ENCODE assay signal across 16 cellular contexts in the genomic region with DNA sequence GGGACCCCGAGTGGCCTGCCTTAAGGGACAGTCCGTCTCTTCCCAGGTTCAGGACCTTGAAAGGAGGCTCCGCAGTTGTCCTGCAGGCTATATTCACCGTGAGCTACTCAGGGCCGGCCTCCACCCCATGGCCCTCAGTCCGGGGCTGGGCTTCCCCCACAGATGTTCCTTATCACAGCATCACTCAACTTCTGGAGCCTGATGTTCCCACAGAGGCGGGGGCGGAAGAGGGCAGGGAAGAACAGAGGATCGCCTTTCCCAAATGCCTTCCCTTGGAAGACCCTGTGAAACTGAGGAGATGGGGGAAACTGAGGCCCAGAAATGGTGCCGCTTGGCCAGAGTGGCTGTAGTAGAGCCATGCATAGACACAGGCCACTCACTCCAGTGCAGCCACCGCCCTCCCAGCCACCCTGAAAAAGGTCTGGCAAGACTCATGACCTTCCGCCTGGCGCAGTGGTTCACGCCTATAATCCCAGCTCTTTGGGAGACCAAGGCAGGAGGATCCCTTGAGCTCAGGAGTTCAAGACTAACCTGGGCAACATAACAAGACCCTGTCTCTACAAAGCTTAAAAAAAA. TPM values are rescaled to one million over a fixed set of nuclear protein-coding genes. Genes with fewer than 3 reads are reported as not detected.
A peak's percentile ranks its signal among the peaks of the same experiment; 100 is the strongest.
DNase-seq lines count a peak whose midpoint lies in the region; ATAC-seq, FAIRE-seq and TF ChIP-seq lines count a peak whose summit lies in the region.
"Had no signal": no experiment of that assay in that cellular context is flagged by ENCODE, and none has a peak within 500 bp of the region (broad histone marks: within the 10 kb centered on the region; RNA-seq: fewer than 3 reads in every experiment).

No MANE protein-coding gene starts in this region.

- FAIRE-seq in HepG2 (lab: Jason Lieb, UNC) (no peak), urothelium cell line (lab: Jason Lieb, UNC) (no peak)
- FAIRE-seq: D721Med had no signal

- H3K9ac ChIP-seq in HepG2 (ENCODE audit: insufficient read depth, low read depth, low read length) (no peak overlapping the region), fibroblast of lung (ENCODE audit: insufficient read depth, low read length) (no peak overlapping the region)

- ATAC-seq in HepG2 (peak; percentile 10), right lobe of liver (no peak), upper lobe of right lung (peak; percentile 55)
- no peak for ATAC-seq in stimulated activated memory B cell treated with anti-CD40 and anti-IgM and Interleukin-4, amounts not matched to agents 10 μg/mL and 1 μg/mL and 100 μg/mL, for 72 hours

- H3K4me2 ChIP-seq in HepG2 (ENCODE audit: low read depth, low read length) (no peak overlapping the region), fibroblast of lung (ENCODE audit: extremely low read depth, insufficient read depth, low read length) (no peak overlapping the region)
- H3K4me2 ChIP-seq: GM23338 had no signal

- no peak overlapping the region for H3K4me3 Mint-ChIP-seq in stimulated activated memory B cell treated with anti-CD40 and anti-IgM and Interleukin-4, amounts not matched to agents 10 μg/mL and 1 μg/mL and 100 μg/mL, for 72 hours
- H3K4me3 Mint-ChIP-seq: CD4-positive, alpha-beta T cell; GM23338 had no signal

- H3K4me1 ChIP-seq in HepG2 (ENCODE audit: insufficient read depth, low read length), result peaks cover 23% of the 10 kb centered on the region
- H3K4me1 ChIP-seq in right lobe of liver, result no peaks in the 10 kb centered on the region
- H3K4me1 ChIP-seq in fibroblast of lung (ENCODE audit: control insufficient read depth, extremely low read depth, insufficient read depth, low read length), result peaks cover 5% of the 10 kb centered on the region
- no peaks in the 10 kb centered on the region for H3K4me1 ChIP-seq in upper lobe of right lung
- H3K4me1 ChIP-seq: Peyer's patch had no signal

- DNase-seq in HepG2 (ENCODE audit: low spot score) (no peak), right lobe of liver (no peak), fibroblast of lung (ENCODE audit: low read depth in 2 of 2) (peak in 1 of 2 donors; percentile 90), left kidney (ENCODE audit: low read depth, low spot score) (peak; percentile 50), upper lobe of right lung (no peak), urothelium cell line (ENCODE audit: low spot score) (no peak)
- DNase-seq in NK-92 treated with Interleukin-12 subunit alpha and Interleukin-12 subunit beta, amount 100 ng/mL, for 24 hours (lab: John Stamatoyannopoulos, UW), result no peak
- DNase-seq: NCI-H1694 treated with DMSO at 0.1 percent for 48 hours had no signal

- peaks cover 8% of the 10 kb centered on the region for H3K27me3 Mint-ChIP-seq in stimulated activated memory B cell treated with anti-CD40 and anti-IgM and Interleukin-4, amounts not matched to agents 10 μg/mL and 1 μg/mL and 100 μg/mL, for 72 hours
- H3K27me3 Mint-ChIP-seq: CD4-positive, alpha-beta T cell had no signal

- H3K36me3 ChIP-seq in HepG2 (replicated peaks in 1 of 2; ENCODE audit: control insufficient read depth in 1 of 2, insufficient read depth in 2 of 2, low read length in 2 of 2) (no peaks in the 10 kb centered on the region), right lobe of liver (no peaks in the 10 kb centered on the region), fibroblast of lung (ENCODE audit: control insufficient read depth, insufficient read depth, low read length) (no peaks in the 10 kb centered on the region), upper lobe of right lung (no peaks in the 10 kb centered on the region)
- H3K36me3 ChIP-seq: MG63, Peyer's patch had no signal

- H3K79me2 ChIP-seq in HepG2 (ENCODE audit: insufficient read depth, low read length) (no peaks in the 10 kb centered on the region), fibroblast of lung (ENCODE audit: control insufficient read depth, insufficient read depth, low read length) (no peaks in the 10 kb centered on the region)

- TF ChIP-seq EP300 in HepG2 (IDR thresholded peaks at IDR 0.05; ENCODE audit: low read depth in 2 of 2, low read length in 2 of 2) (no peak), HepG2 (CRISPR knock-in tag; IDR thresholded peaks at IDR 0.05; ENCODE audit: borderline replicate concordance) (no peak)

- CTCF ChIA-PET in HepG2 (lab: Yijun Ruan, JAX; ENCODE audit: low intra/inter-chr PET ratio, low total read pairs), result interaction anchor here (1.1 to 3.1 kb wide), 2 partner anchors 28 to 90 kb away, joined by 4 to 35 read pairs; a partner anchor contains a TSS

- intact Hi-C loops in HepG2 (cut with micrococcal nuclease; ENCODE audit: unreplicated experiment) (no loop called here), right lobe of liver (cut with DNase I) (no loop called here), upper lobe of right lung (cut with DNase I) (no loop called here)

- H3K4me1 Mint-ChIP-seq in stimulated activated memory B cell treated with anti-CD40 and anti-IgM and Interleukin-4, amounts not matched to agents 10 μg/mL and 1 μg/mL and 100 μg/mL, for 72 hours, result no peaks in the 10 kb centered on the region

- TF ChIP-seq RAD21 in HepG2 (CRISPR knock-in tag; IDR thresholded peaks at IDR 0.05), result no peak

- no peaks in the 10 kb centered on the region for H4K20me1 ChIP-seq in HepG2 (ENCODE audit: insufficient read depth, low read length)
- H4K20me1 ChIP-seq in fibroblast of lung (ENCODE audit: control insufficient read depth, extremely low read depth, insufficient read depth, low read length), result no peaks in the 10 kb centered on the region

- no TSS peak for BruUV-seq in HepG2 (replicated peaks; lab: Mats Ljungman, UMichigan)

- H3K9me3 Mint-ChIP-seq in stimulated activated memory B cell treated with anti-CD40 and anti-IgM and Interleukin-4, amounts not matched to agents 10 μg/mL and 1 μg/mL and 100 μg/mL, for 72 hours, result no peaks in the 10 kb centered on the region
- H3K9me3 Mint-ChIP-seq: CD4-positive, alpha-beta T cell; GM23338 had no signal

- H2AFZ ChIP-seq in HepG2 (ENCODE audit: low read length), result no peak overlapping the region
- peak overlapping the region; percentile 25 for H2AFZ ChIP-seq in fibroblast of lung (ENCODE audit: low read length)
- H2AFZ ChIP-seq: GM23338 had no signal

- H3K27ac ChIP-seq in HepG2 (ENCODE audit: extremely low read length, insufficient read depth, low read length) (no peak overlapping the region), right lobe of liver (no peak overlapping the region), fibroblast of lung (ENCODE audit: insufficient read depth, low read length) (no peak overlapping the region), upper lobe of right lung (peak overlapping the region; percentile 55)
- H3K27ac ChIP-seq: Peyer's patch had no signal

- in situ Hi-C loops in HepG2 (cut with HindIII; ENCODE audit: extremely low pct_ligation_motif_present, low pct_unique_long_range_greater_than_20kb), result loop anchor here (5.0 kb wide), 1 partner anchor 89 kb away; a partner anchor contains a TSS

- POLR2A ChIA-PET in HepG2 (lab: Yijun Ruan, JAX), result interaction anchor here (0.7 to 4.2 kb wide), 17 partner anchors 25 to 105 kb away, joined by 3 to 90 read pairs (median 6); a partner anchor contains a TSS

- no peak overlapping the region for H3K4me3 ChIP-seq in HepG2 (replicated peaks in 1 of 3; ENCODE audit: insufficient read depth in 1 of 3, low read depth in 2 of 3, low read length in 3 of 3)
- no peak overlapping the region for H3K4me3 ChIP-seq in right lobe of liver
- H3K4me3 ChIP-seq in fibroblast of lung (replicated peaks in 1 of 4; ENCODE audit: control extremely low read depth in 1 of 4, insufficient read depth in 1 of 4, low read depth in 3 of 4, low read length in 4 of 4), result no peak overlapping the region
- no peak overlapping the region for H3K4me3 ChIP-seq in upper lobe of right lung
- H3K4me3 ChIP-seq: GM23338, MG63, Peyer's patch had no signal

- no peaks in the 10 kb centered on the region for H3K36me3 Mint-ChIP-seq in stimulated activated memory B cell treated with anti-CD40 and anti-IgM and Interleukin-4, amounts not matched to agents 10 μg/mL and 1 μg/mL and 100 μg/mL, for 72 hours

- H3K9me3 ChIP-seq in HepG2 (ENCODE audit: low read length), result no peaks in the 10 kb centered on the region
- no peaks in the 10 kb centered on the region for H3K9me3 ChIP-seq in right lobe of liver
- H3K9me3 ChIP-seq in fibroblast of lung (ENCODE audit: control insufficient read depth, insufficient read depth, low read depth, low read length), result no peaks in the 10 kb centered on the region
- H3K9me3 ChIP-seq in upper lobe of right lung, result no peaks in the 10 kb centered on the region
- H3K9me3 ChIP-seq: MG63, Peyer's patch had no signal

- H3K27ac Mint-ChIP-seq in stimulated activated memory B cell treated with anti-CD40 and anti-IgM and Interleukin-4, amounts not matched to agents 10 μg/mL and 1 μg/mL and 100 μg/mL, for 72 hours, result no peak overlapping the region
- H3K27ac Mint-ChIP-seq: CD4-positive, alpha-beta T cell; GM23338 had no signal

- TF ChIP-seq POLR2A in HepG2 (IDR thresholded peaks at IDR 0.05; ENCODE audit: insufficient read depth in 1 of 2, low read depth in 2 of 2, low read length in 2 of 2) (no peak), right lobe of liver (IDR thresholded peaks at IDR 0.05) (no peak)

- WGBS in HepG2 (ENCODE audit: low lambda C conversion rate), result 71% methylated on average over 14 of the region's 14 CpGs
- 93% methylated on average over 7 of the region's 14 CpGs for WGBS in right lobe of liver (ENCODE audit: insufficient coverage, low coverage, low lambda C conversion rate, missing lambda C conversion rate)

- TF ChIP-seq CTCF in HepG2 (CRISPR knock-in tag; IDR thresholded peaks at IDR 0.05) (no peak), right lobe of liver (IDR thresholded peaks at IDR 0.05) (no peak), fibroblast of lung (conservative IDR thresholded peaks at IDR 0.05 in 1 of 2, IDR thresholded peaks at IDR 0.05 in 1 of 2; ENCODE audit: low read depth in 1 of 2, low read length in 2 of 2) (no peak), upper lobe of right lung (IDR thresholded peaks at IDR 0.05) (no peak)

- H3K27me3 ChIP-seq in HepG2 (ENCODE audit: control insufficient read depth in 1 of 2, insufficient read depth in 2 of 2, low read length in 2 of 2) (peaks cover 2 to 6% of the 10 kb centered on the region in 2 experiments; a peak in 2 of 5 replicates), right lobe of liver (no peaks in the 10 kb centered on the region), fibroblast of lung (ENCODE audit: control insufficient read depth, insufficient read depth, low read length) (no peaks in the 10 kb centered on the region), upper lobe of right lung (peaks cover 4% of the 10 kb centered on the region)
- H3K27me3 ChIP-seq: MG63, Peyer's patch had no signal

RNA-seq across cellular contexts. Expression of a gene that starts 4.3 kb away (rescaled TPM):
- total RNA-seq in HepG2 (2016; rRNA removed; fragmentation: Illumina TruSeq; extraction: Trizol) (not detected in 2 replicates), right lobe of liver (not detected), fibroblast of lung (not detected in 2 replicates), upper lobe of right lung (19.1 TPM)
- total RNA-seq in HepG2 (2016; cell fraction: cytosol; rRNA removed; fragmentation: Illumina TruSeq; extraction: Trizol; ENCODE audit: low read depth), result not detected in 2 replicates
- not detected in 2 replicates for total RNA-seq in HepG2 (2016; cell fraction: insoluble cytoplasmic fraction; rRNA removed; fragmentation: Illumina TruSeq; extraction: Trizol)
- not detected in 2 replicates for total RNA-seq in HepG2 (2016; cell fraction: membrane; rRNA removed; fragmentation: Illumina TruSeq; extraction: Trizol)
- total RNA-seq in HepG2 (2016; cell fraction: nucleus; rRNA removed; fragmentation: Illumina TruSeq; extraction: Trizol), result not detected in 2 replicates
- polyA plus RNA-seq in HepG2 (2011; rRNA removed) (0.74 and 1.1 TPM in 2 replicates), fibroblast of lung (not detected in 2 replicates)
- polyA plus RNA-seq in HepG2 (2011; cell fraction: cytosol; rRNA removed), result 0.97 and 1.4 TPM in 2 replicates
- polyA plus RNA-seq in HepG2 (2011; cell fraction: nucleus; rRNA removed), result 0.31 TPM in 1 of 2 replicates, not detected in the other
- polyA plus RNA-seq in HepG2 (2012), result 0.61 and 0.68 TPM in 2 replicates
- polyA plus RNA-seq in HepG2 (2016; cell fraction: cytosol; fragmentation: Illumina TruSeq; extraction: Trizol; ENCODE audit: low read depth), result not detected in 2 replicates
- polyA plus RNA-seq in HepG2 (2016; cell fraction: insoluble cytoplasmic fraction; fragmentation: Illumina TruSeq; extraction: Trizol; ENCODE audit: low read depth), result not detected in 2 replicates
- polyA plus RNA-seq in HepG2 (2016; cell fraction: membrane; fragmentation: Illumina TruSeq; extraction: Trizol; ENCODE audit: low read depth), result not detected in 2 replicates
- polyA plus RNA-seq in HepG2 (2016; cell fraction: nucleus; fragmentation: Illumina TruSeq; extraction: Trizol; ENCODE audit: insufficient read depth, low read depth), result not detected in 2 replicates
- polyA minus RNA-seq in HepG2 (2011; rRNA and poly(A)+ RNA removed; ENCODE audit: low replicate concordance), result not detected in 2 replicates
- not detected in 2 replicates for polyA minus RNA-seq in HepG2 (2011; cell fraction: cytosol; rRNA and poly(A)+ RNA removed)
- not detected in 2 replicates for polyA minus RNA-seq in HepG2 (2011; cell fraction: nucleus; rRNA and poly(A)+ RNA removed)
- not detected in 2 replicates for polyA plus RNA-seq in fibroblast of lung (2012)
- not detected in 2 replicates for polyA minus RNA-seq in fibroblast of lung (ENCODE audit: low replicate concordance)
- total RNA-seq: A673; CD4-positive, alpha-beta T cell; Daoy; GM23338 had no signal

RNA-seq across cellular contexts. Expression of a gene that starts 28.3 kb away (rescaled TPM):
- 315 and 419 TPM in 2 replicates for total RNA-seq in HepG2 (2016; rRNA removed; fragmentation: Illumina TruSeq; extraction: Trizol)
- 421 and 422 TPM in 2 replicates for total RNA-seq in HepG2 (2016; cell fraction: cytosol; rRNA removed; fragmentation: Illumina TruSeq; extraction: Trizol; ENCODE audit: low read depth)
- 297 and 421 TPM in 2 replicates for total RNA-seq in HepG2 (2016; cell fraction: insoluble cytoplasmic fraction; rRNA removed; fragmentation: Illumina TruSeq; extraction: Trizol)
- total RNA-seq in HepG2 (2016; cell fraction: membrane; rRNA removed; fragmentation: Illumina TruSeq; extraction: Trizol), result 329 and 339 TPM in 2 replicates
- 273 and 295 TPM in 2 replicates for total RNA-seq in HepG2 (2016; cell fraction: nucleus; rRNA removed; fragmentation: Illumina TruSeq; extraction: Trizol)
- 258 and 320 TPM in 2 replicates for polyA plus RNA-seq in HepG2 (2011; rRNA removed)
- polyA plus RNA-seq in HepG2 (2011; cell fraction: cytosol; rRNA removed), result 494 and 1,223 TPM in 2 replicates
- 541 and 1,398 TPM in 2 replicates for polyA plus RNA-seq in HepG2 (2011; cell fraction: nucleus; rRNA removed)
- 119 and 147 TPM in 2 replicates for polyA plus RNA-seq in HepG2 (2012)
- 99.0 and 102 TPM in 2 replicates for polyA plus RNA-seq in HepG2 (2016; cell fraction: cytosol; fragmentation: Illumina TruSeq; extraction: Trizol; ENCODE audit: low read depth)
- polyA plus RNA-seq in HepG2 (2016; cell fraction: insoluble cytoplasmic fraction; fragmentation: Illumina TruSeq; extraction: Trizol; ENCODE audit: low read depth), result 273 and 282 TPM in 2 replicates
- polyA plus RNA-seq in HepG2 (2016; cell fraction: membrane; fragmentation: Illumina TruSeq; extraction: Trizol; ENCODE audit: low read depth), result 104 TPM in 2 replicates
- polyA plus RNA-seq in HepG2 (2016; cell fraction: nucleus; fragmentation: Illumina TruSeq; extraction: Trizol; ENCODE audit: insufficient read depth, low read depth), result 496 and 499 TPM in 2 replicates
- polyA minus RNA-seq in HepG2 (2011; rRNA and poly(A)+ RNA removed; ENCODE audit: low replicate concordance), result 259 and 709 TPM in 2 replicates
- 242 and 434 TPM in 2 replicates for polyA minus RNA-seq in HepG2 (2011; cell fraction: cytosol; rRNA and poly(A)+ RNA removed)
- 194 and 456 TPM in 2 replicates for polyA minus RNA-seq in HepG2 (2011; cell fraction: nucleus; rRNA and poly(A)+ RNA removed)
- 100 to 1,000 TPM in 2 of 6 experiments, 10 to 100 TPM in 4; 12.9 to 300 (median 35.0) TPM for total RNA-seq in right lobe of liver
- 27.4 and 31.1 TPM in 2 replicates for total RNA-seq in fibroblast of lung
- 14.5 and 62.4 TPM in 2 replicates for polyA plus RNA-seq in fibroblast of lung
- polyA plus RNA-seq in fibroblast of lung (2012), result 14.5 and 72.5 TPM in 2 replicates
- 4.3 and 12.7 TPM in 2 replicates for polyA minus RNA-seq in fibroblast of lung (ENCODE audit: low replicate concordance)
- total RNA-seq in upper lobe of right lung, result 515 TPM

Comparison
In these comparisons a context has a peak if more than half of its experiments do, and no peak if none do; other contexts are left out.
1. ATAC-seq: peak in HepG2 (single experiment) and upper lobe of right lung (single experiment); none in right lobe of liver (0 of 4) and stimulated activated memory B cell treated with anti-CD40 and anti-IgM and Interleukin-4, amounts not matched to agents 10 μg/mL and 1 μg/mL and 100 μg/mL, for 72 hours (single experiment).
2. RNA of a gene that starts 4.3 kb away (total RNA-seq): 19.1 TPM in upper lobe of right lung (single experiment); not detected in HepG2, not detected in right lobe of liver and not detected in fibroblast of lung; every median in the first group is over 10 times any median in the second.